Comparison of ENCODE assay signal across 8 cellular contexts in the genomic region with DNA sequence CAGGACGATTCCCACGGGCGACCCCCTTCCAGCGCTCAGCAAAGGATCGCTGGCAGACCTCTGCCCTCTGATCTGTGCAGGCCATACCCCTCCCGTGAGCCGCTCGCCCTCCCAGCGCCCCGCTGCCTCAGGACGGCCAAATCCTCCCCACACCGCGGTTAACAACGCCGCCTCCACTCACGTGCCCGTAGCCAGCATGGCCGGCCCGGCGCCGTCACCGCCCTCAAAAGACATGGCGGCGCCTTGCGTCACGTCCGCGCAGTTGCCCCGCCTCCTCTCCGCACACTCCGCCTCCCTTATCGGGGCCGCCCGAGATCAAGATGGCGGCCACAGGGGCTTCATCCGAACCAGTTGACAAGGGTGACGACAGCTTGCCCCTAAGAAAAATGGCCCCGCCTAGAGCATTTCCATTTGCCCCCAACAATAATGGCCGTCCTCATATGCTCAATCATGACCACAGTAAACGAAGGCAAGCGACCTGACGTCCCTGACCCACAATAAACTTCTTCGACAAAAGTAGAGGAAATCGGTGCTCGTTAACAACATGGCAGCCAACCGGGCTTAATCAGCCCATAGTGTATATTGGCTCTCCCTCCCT. TPM values are rescaled to one million over a fixed set of nuclear protein-coding genes. Genes with fewer than 3 reads are reported as not detected.
A peak's percentile ranks its signal among the peaks of the same experiment; 100 is the strongest.
DNase-seq lines count a peak whose midpoint lies in the region; ATAC-seq and TF ChIP-seq lines count a peak whose summit lies in the region.

No MANE protein-coding gene starts in this region.

- peak; percentile 46 for ATAC-seq in HG02642 (IDR thresholded peaks at IDR 0.05; ENCODE audit: poor library complexity, unreplicated experiment)
- ATAC-seq in activated naive CD8-positive, alpha-beta T cell treated with anti-CD3 and anti-CD28 coated beads, Interleukin-2, amount 50 U/mL, for 24 hours = peak; percentile 50
- peak; percentile 88 to 92 for ATAC-seq in upper lobe of left lung (ENCODE audit: low FRiP score in 2 of 2)

- H3K27ac ChIP-seq in upper lobe of left lung = peak overlapping the region; percentile 94 to 100 (median 99)

- no peaks in the 10 kb centered on the region for H3K9me3 ChIP-seq in upper lobe of left lung

- H3K27me3 Mint-ChIP-seq in activated naive CD8-positive, alpha-beta T cell treated with anti-CD3 and anti-CD28 coated beads, Interleukin-2, amount 50 U/mL, for 24 hours = no peaks in the 10 kb centered on the region

- H3K27me3 ChIP-seq in upper lobe of left lung = no peaks in the 10 kb centered on the region

- peaks cover 14% of the 10 kb centered on the region for H3K36me3 Mint-ChIP-seq in activated naive CD8-positive, alpha-beta T cell treated with anti-CD3 and anti-CD28 coated beads, Interleukin-2, amount 50 U/mL, for 24 hours (ENCODE audit: low read depth)

- 0% methylated on average over 18 to 20 of the region's 46 CpGs for WGBS in upper lobe of left lung, 2 donors

- peaks cover 16 to 29% (median 22%) of the 10 kb centered on the region in 4 donors for H3K36me3 ChIP-seq in upper lobe of left lung

- intact Hi-C loops in cardiac septum (cut with DNase I) = loop anchor here (1.0 to 10.0 kb wide), 4 partner anchors 9 to 382 kb away; a partner anchor contains a TSS
- intact Hi-C loops in posterior cingulate gyrus (cut with DNase I) = loop anchor here (1.0 to 10.0 kb wide), 3 partner anchors 26 to 382 kb away; a partner anchor contains a TSS

- no peak overlapping the region for H3K27ac Mint-ChIP-seq in activated naive CD8-positive, alpha-beta T cell treated with anti-CD3 and anti-CD28 coated beads, Interleukin-2, amount 50 U/mL, for 24 hours

- H3K4me1 Mint-ChIP-seq in activated naive CD8-positive, alpha-beta T cell treated with anti-CD3 and anti-CD28 coated beads, Interleukin-2, amount 50 U/mL, for 24 hours = peaks cover 30% of the 10 kb centered on the region

- H3K4me3 ChIP-seq in upper lobe of left lung = peak overlapping the region; percentile 76 to 90 (median 79)

- DNase-seq in NCI-H128 (lab: John Stamatoyannopoulos, UW; ENCODE audit: unreplicated experiment) (peak; percentile 96), SKM-1 treated with dmso at 0.1 percent for 144 hours (lab: John Stamatoyannopoulos, UW; ENCODE audit: unreplicated experiment) (peak; percentile 83), cardiac septum (ENCODE audit: low spot score) (peak; percentile 99), posterior cingulate gyrus (peak; percentile 96 to 100 (median 98)), upper lobe of left lung (peak; percentile 98 to 99)
- peak; percentile 97 for DNase-seq in activated naive CD8-positive, alpha-beta T cell treated with anti-CD3 and anti-CD28 coated beads, Interleukin-2, amount 50 U/mL, for 24 hours

- H3K4me3 Mint-ChIP-seq in activated naive CD8-positive, alpha-beta T cell treated with anti-CD3 and anti-CD28 coated beads, Interleukin-2, amount 50 U/mL, for 24 hours = no peak overlapping the region

- H3K9me3 Mint-ChIP-seq in activated naive CD8-positive, alpha-beta T cell treated with anti-CD3 and anti-CD28 coated beads, Interleukin-2, amount 50 U/mL, for 24 hours = no peaks in the 10 kb centered on the region

- TF ChIP-seq POLR2A in GM10847 (IDR thresholded peaks at IDR 0.05; ENCODE audit: extremely low read depth, insufficient read length) (peak; percentile 37), upper lobe of left lung (IDR thresholded peaks at IDR 0.05) (peak in 1 of 4 donors; percentile 52)

- peaks cover 17 to 32% (median 25%) of the 10 kb centered on the region in 4 donors for H3K4me1 ChIP-seq in upper lobe of left lung

- no peak for TF ChIP-seq EP300 in upper lobe of left lung (IDR thresholded peaks at IDR 0.05)

- TF ChIP-seq CTCF in upper lobe of left lung (IDR thresholded peaks at IDR 0.05) = peak in 1 of 6 experiments; percentile 19

RNA-seq across cellular contexts. Expression of a gene that starts 0.6 kb away (rescaled TPM):
- total RNA-seq in cardiac septum (35.8 TPM), upper lobe of left lung (10 to 100 TPM; 11.8 to 35.5 (median 25.7) TPM)

RNA-seq across cellular contexts. Expression of a gene that starts 1.0 kb away (rescaled TPM):
- total RNA-seq in cardiac septum (48.0 TPM), upper lobe of left lung (100 to 1,000 TPM in 1 of 6 donors, 10 to 100 TPM in 5; 22.9 to 140 (median 61.2) TPM)

RNA-seq across cellular contexts. Expression of a gene that starts 9.1 kb away (rescaled TPM):
- 49.5 TPM for total RNA-seq in cardiac septum
- 100 to 1,000 TPM in 2 of 6 donors, 10 to 100 TPM in 4; 47.6 to 321 (median 88.6) TPM for total RNA-seq in upper lobe of left lung

RNA-seq across cellular contexts. Expression of a gene that starts 20.2 kb away (rescaled TPM):
- total RNA-seq in cardiac septum (1.2 TPM), upper lobe of left lung (1 to 10 TPM in 5 of 6 donors, under 1 TPM in 1; 0.44 to 7.3 (median 2.1) TPM)

RNA-seq across cellular contexts. Expression of a gene that starts 25.6 kb away (rescaled TPM):
- total RNA-seq in cardiac septum = 95.8 TPM
- 100 to 1,000 TPM in 3 of 6 donors, 10 to 100 TPM in 3; 60.2 to 136 (median 106) TPM for total RNA-seq in upper lobe of left lung

Comparison
In these comparisons a context has a peak if more than half of its experiments do, and no peak if none do; other contexts are left out.
1. Peak in every context shown above with its lines: DNase-seq, ATAC-seq, H3K4me3 ChIP-seq and H3K27ac ChIP-seq.